ENCODE assay signal across 27 cellular contexts in genomic region chr10:34762156-34762555, GRCh38.
"Had no signal": no experiment of that assay in that cellular context is flagged by ENCODE, and none has a peak within 500 bp of the region (broad histone marks: within the 10 kb centered on the region; RNA-seq: fewer than 3 reads in every experiment).

No MANE protein-coding gene starts in this region.

- H3K9me3 Mint-ChIP-seq: natural killer cell treated with Interleukin-12 subunit alpha and Interleukin-12 subunit beta and Interleukin-15 and Interleukin-18, amount 100 ng/mL, for 72 hours had no signal

- H3K27me3 ChIP-seq: left lung, ovary, right atrium auricular region, stomach, testis, thyroid gland, transverse colon, upper lobe of right lung had no signal

- H3K36me3 ChIP-seq: left lung, ovary, right atrium auricular region, stomach, thyroid gland, transverse colon, upper lobe of right lung had no signal

- FAIRE-seq: kidney, urothelium cell line had no signal

- H3K9me3 ChIP-seq: left lung, mucosa of descending colon, ovary, right atrium auricular region, stomach, testis, thyroid gland, transverse colon, upper lobe of right lung had no signal

- H3K4me1 ChIP-seq: testis had no signal

- H3K4me3 Mint-ChIP-seq: memory B cell; naive thymus-derived CD4-positive, alpha-beta T cell; natural killer cell treated with Interleukin-12 subunit alpha and Interleukin-12 subunit beta and Interleukin-15 and Interleukin-18, amount 100 ng/mL, for 72 hours; stimulated activated naive B cell treated with anti-CD40 and anti-IgM and Interleukin-4, amounts not matched to agents 10 μg/mL and 1 μg/mL and 100 μg/mL, for 72 hours had no signal

- H3K27ac ChIP-seq: left lung, ovary, right atrium auricular region, skin epidermis, stomach, testis, thyroid gland, transverse colon, upper lobe of right lung had no signal

- DNase-seq: hippocampal formation; kidney; left colon; left lung; midbrain; mucosa of descending colon; naive thymus-derived CD4-positive, alpha-beta T cell; ovary; stimulated activated CD4-positive, alpha-beta T cell treated with anti-CD3 and anti-CD28 coated beads, Interleukin-12 subunit alpha, Interleukin-12 subunit beta, amount 100 ng/mL, for 4 hours; stimulated activated CD4-positive, alpha-beta T cell treated with anti-CD3 and anti-CD28 coated beads, Interleukin-15, amount 100 ng/mL, for 24 hours; stimulated activated CD4-positive, alpha-beta T cell treated with anti-CD3 and anti-CD28 coated beads, Interleukin-2, amount 100 ng/mL, for 24 hours; stimulated activated CD4-positive, alpha-beta T cell treated with anti-CD3 and anti-CD28 coated beads, Interleukin-4, amount 100 ng/mL, for 1 hour; stimulated activated naive B cell treated with anti-CD40 and anti-IgM and Interleukin-4, amounts not matched to agents 10 μg/mL and 1 μg/mL and 100 μg/mL, for 72 hours; stimulated activated naive CD8-positive, alpha-beta T cell treated with anti-CD3 and anti-CD28 coated beads, Interleukin-15, Interleukin-2, amounts not matched to agents 100 U/mL and 50 U/mL, for 24 hours; stomach; testis; thyroid gland; transverse colon; upper lobe of right lung had no signal

- H3K4me1 Mint-ChIP-seq: memory B cell had no signal

- H3K36me3 Mint-ChIP-seq: memory B cell; naive thymus-derived CD4-positive, alpha-beta T cell; natural killer cell treated with Interleukin-12 subunit alpha and Interleukin-12 subunit beta and Interleukin-15 and Interleukin-18, amount 100 ng/mL, for 72 hours had no signal

- H3K27me3 Mint-ChIP-seq: progenitor cell of endocrine pancreas had no signal

- H3K27ac Mint-ChIP-seq: memory B cell; naive thymus-derived CD4-positive, alpha-beta T cell; natural killer cell treated with Interleukin-12 subunit alpha and Interleukin-12 subunit beta and Interleukin-15 and Interleukin-18, amount 100 ng/mL, for 72 hours; stimulated activated naive B cell treated with anti-CD40 and anti-IgM and Interleukin-4, amounts not matched to agents 10 μg/mL and 1 μg/mL and 100 μg/mL, for 72 hours had no signal

- ATAC-seq: left colon; left lung; mucosa of descending colon; naive thymus-derived CD4-positive, alpha-beta T cell; natural killer cell treated with Interleukin-12 subunit alpha and Interleukin-12 subunit beta and Interleukin-15 and Interleukin-18, amount 100 ng/mL, for 72 hours; sciatic nerve; stimulated activated naive B cell treated with anti-CD40 and anti-IgM and Interleukin-4, amounts not matched to agents 10 μg/mL and 1 μg/mL and 100 μg/mL, for 72 hours; stimulated activated naive CD8-positive, alpha-beta T cell treated with anti-CD3 and anti-CD28 coated beads, Interleukin-15, Interleukin-2, amounts not matched to agents 100 U/mL and 50 U/mL, for 24 hours; upper lobe of right lung had no signal

- H3K4me3 ChIP-seq: left lung, lung, mucosa of descending colon, ovary, right atrium auricular region, skin epidermis, stomach, testis, thyroid gland, transverse colon, upper lobe of right lung had no signal
